ENCODE assay signal across 23 cellular contexts in the genomic region with DNA sequence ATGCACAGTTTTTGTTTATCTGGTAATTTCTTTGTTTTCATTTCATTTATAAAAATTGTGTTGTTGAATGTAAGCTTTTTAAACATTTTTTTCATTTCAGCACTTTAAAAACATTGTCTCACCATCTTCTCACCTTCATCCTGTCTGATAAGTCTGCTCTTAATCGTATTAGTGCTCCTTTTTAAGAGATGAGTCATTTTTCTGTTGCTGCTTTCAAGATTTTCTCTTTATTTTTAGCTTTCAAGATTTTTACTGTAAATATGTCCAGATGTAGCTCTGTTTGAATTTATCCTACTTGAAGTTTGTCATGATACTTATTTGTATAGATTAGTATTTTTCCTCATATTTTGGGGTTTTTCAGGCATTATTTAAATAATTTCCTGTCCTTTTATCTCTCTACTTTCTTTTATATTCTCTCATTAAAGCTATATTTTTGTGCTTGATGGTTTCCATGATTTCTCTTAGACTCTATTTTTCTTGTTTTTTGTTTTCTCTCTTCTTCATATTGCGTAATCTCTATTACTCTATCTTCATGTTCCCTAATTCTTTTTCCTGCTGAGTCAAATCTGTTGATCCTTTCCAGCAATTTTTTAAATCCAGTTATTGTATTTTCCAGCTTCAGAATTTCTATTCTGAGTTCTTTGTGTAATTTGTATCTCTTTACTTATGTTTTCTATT.
"Had no signal": no experiment of that assay in that cellular context is flagged by ENCODE, and none has a peak within 500 bp of the region (broad histone marks: within the 10 kb centered on the region; RNA-seq: fewer than 3 reads in every experiment).

No MANE protein-coding gene starts in this region.

- H3K9me3 ChIP-seq: lower lobe of right lung, pancreas had no signal

- DNase-seq: cortex of kidney; dorsolateral prefrontal cortex; effector CD8-positive, alpha-beta T cell; foreskin keratinocyte; immature natural killer cell; left cardiac atrium; left ventricle myocardium inferior; lower lobe of right lung; mesenchymal stem cell; midbrain; nucleus accumbens; pancreas; right cardiac atrium; stimulated activated CD4-positive, alpha-beta T cell treated with anti-CD3 and anti-CD28 coated beads, Interleukin-2, amount 100 ng/mL, for 48 hours; stimulated activated naive CD4-positive, alpha-beta T cell treated with Interleukin-2 at 50 U/mL for 16 hours; trophoblast cell had no signal

- H3K4me2 ChIP-seq: neural progenitor cell, smooth muscle cell had no signal

- H3K4me1 ChIP-seq: esophagus muscularis mucosa, foreskin keratinocyte, left ventricle myocardium inferior, lower lobe of right lung, neural progenitor cell, pancreas had no signal

- H2AFZ ChIP-seq: neural progenitor cell had no signal

- H3K27me3 ChIP-seq: esophagus muscularis mucosa, foreskin keratinocyte, neural progenitor cell, pancreas had no signal

- H3K4me3 Mint-ChIP-seq: immature natural killer cell; natural killer cell treated with Interleukin-12 subunit alpha and Interleukin-12 subunit beta and Interleukin-15 and Interleukin-18, amount 100 ng/mL, for 72 hours; neural progenitor cell had no signal

- H3K27me3 Mint-ChIP-seq: natural killer cell treated with Interleukin-12 subunit alpha and Interleukin-12 subunit beta and Interleukin-15 and Interleukin-18, amount 100 ng/mL, for 72 hours; progenitor cell of endocrine pancreas had no signal

- H3K4me3 ChIP-seq: dorsolateral prefrontal cortex, esophagus muscularis mucosa, left ventricle myocardium inferior, lower lobe of right lung, neural progenitor cell, pancreas, smooth muscle cell had no signal

- H3K27ac ChIP-seq: dorsolateral prefrontal cortex, epithelial cell of prostate, esophagus muscularis mucosa, foreskin keratinocyte, left ventricle myocardium inferior, lower lobe of right lung, neural progenitor cell, pancreas had no signal

- FAIRE-seq: keratinocyte had no signal

- H3K4me1 Mint-ChIP-seq: immature natural killer cell, neural progenitor cell had no signal

- H3K27ac Mint-ChIP-seq: immature natural killer cell; natural killer cell treated with Interleukin-12 subunit alpha and Interleukin-12 subunit beta and Interleukin-15 and Interleukin-18, amount 100 ng/mL, for 72 hours; neural progenitor cell; progenitor cell of endocrine pancreas had no signal

- H3K36me3 Mint-ChIP-seq: immature natural killer cell, neural progenitor cell had no signal

- H3K36me3 ChIP-seq: esophagus muscularis mucosa, left ventricle myocardium inferior, lower lobe of right lung, neural progenitor cell, pancreas had no signal

- H3K9ac ChIP-seq: neural progenitor cell had no signal
